25 cellular contexts compared by ENCODE assay signal in the genomic region with DNA sequence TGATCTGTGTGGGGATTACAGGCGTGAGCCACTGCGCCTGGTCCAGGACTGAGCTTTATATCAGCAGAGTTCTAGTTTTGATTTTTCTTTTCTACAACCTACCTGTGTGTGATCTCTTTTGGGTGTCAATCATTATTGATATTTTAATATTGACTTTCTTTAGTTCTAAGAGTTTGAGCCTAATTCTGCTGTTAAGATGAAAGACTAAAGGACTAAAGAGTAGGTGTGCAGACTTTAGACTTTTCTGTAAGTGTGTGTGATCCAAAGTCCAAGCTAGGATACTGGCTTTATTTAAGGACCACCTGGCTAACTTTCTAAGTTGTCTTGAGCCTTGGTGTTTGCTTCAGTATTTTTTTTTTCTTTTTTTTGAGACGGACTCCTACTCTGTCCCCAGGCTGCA. TPM values are rescaled to one million over a fixed set of nuclear protein-coding genes. Genes with fewer than 3 reads are reported as not detected.
DNase-seq lines count a peak whose midpoint lies in the region; ATAC-seq and TF ChIP-seq lines count a peak whose summit lies in the region.
"Had no signal": no experiment of that assay in that cellular context is flagged by ENCODE, and none has a peak within 500 bp of the region (broad histone marks: within the 10 kb centered on the region; RNA-seq: fewer than 3 reads in every experiment).

No MANE protein-coding gene starts in this region.

- POLR2A ChIA-PET in activated CD4-positive, alpha-beta memory T cell treated with anti-CD3 and anti-CD28 coated beads, Interleukin-2, amount 10 ng/mL, durations not matched to agents 7 days and 5 days (lab: Charles Lee) = interaction anchor here (0.6 to 6.7 kb wide), 9 partner anchors 10 to 448 kb away, joined by 3 to 63 read pairs (median 5); a partner anchor contains a TSS
- POLR2A ChIA-PET in activated CD4-positive, alpha-beta memory T cell treated with anti-CD3 and anti-CD28 coated beads for 36 hours (lab: Charles Lee) = interaction anchor here (0.5 kb wide), 1 partner anchor 329 kb away, joined by 5 read pairs; no protein-coding TSS in a partner anchor
- POLR2A ChIA-PET in naive thymus-derived CD8-positive, alpha-beta T cell (lab: Charles Lee) = interaction anchor here (0.5 to 2.8 kb wide), 9 partner anchors 9 to 483 kb away, joined by 3 to 13 read pairs (median 4); a partner anchor contains a TSS

- H3K27me3 Mint-ChIP-seq in activated CD4-positive, alpha-beta memory T cell treated with anti-CD3 and anti-CD28 coated beads, Interleukin-2, amount 10 ng/mL, durations not matched to agents 7 days and 5 days = no peaks in the 10 kb centered on the region
- H3K27me3 Mint-ChIP-seq in activated CD4-positive, alpha-beta memory T cell treated with anti-CD3 and anti-CD28 coated beads for 36 hours = no peaks in the 10 kb centered on the region
- no peaks in the 10 kb centered on the region for H3K27me3 Mint-ChIP-seq in CD4-positive, CD25-positive, alpha-beta regulatory T cell
- no peaks in the 10 kb centered on the region for H3K27me3 Mint-ChIP-seq in naive thymus-derived CD8-positive, alpha-beta T cell

- no peaks in the 10 kb centered on the region for H3K9me3 Mint-ChIP-seq in activated CD4-positive, alpha-beta memory T cell treated with anti-CD3 and anti-CD28 coated beads, Interleukin-2, amount 10 ng/mL, durations not matched to agents 7 days and 5 days
- no peaks in the 10 kb centered on the region for H3K9me3 Mint-ChIP-seq in activated CD4-positive, alpha-beta memory T cell treated with anti-CD3 and anti-CD28 coated beads for 36 hours
- peaks cover 0 to 4% (median 0%) of the 10 kb centered on the region in 7 donors for H3K9me3 Mint-ChIP-seq in CD4-positive, CD25-positive, alpha-beta regulatory T cell
- no peaks in the 10 kb centered on the region for H3K9me3 Mint-ChIP-seq in naive thymus-derived CD8-positive, alpha-beta T cell
- H3K9me3 Mint-ChIP-seq: activated T-cell treated with anti-CD3 and anti-CD28 coated beads, Interleukin-2, amount 50 U/mL, for 4 hours; brain had no signal

- H3K4me1 ChIP-seq in CD4-positive, CD25-positive, alpha-beta regulatory T cell (ENCODE audit: control insufficient read depth, insufficient read depth, low read length, poor library complexity, severe bottlenecking) = peaks cover 53% of the 10 kb centered on the region
- H3K4me1 ChIP-seq in Peyer's patch (peaks cover 0 to 24% (median 9%) of the 10 kb centered on the region in 4 donors), gastrocnemius medialis (no peaks in the 10 kb centered on the region), uterus (no peaks in the 10 kb centered on the region)

- ATAC-seq in CD4-positive, CD25-positive, alpha-beta regulatory T cell (ENCODE audit: low read depth in 2 of 2) = no peak
- no peak for ATAC-seq in naive thymus-derived CD8-positive, alpha-beta T cell
- ATAC-seq in gastrocnemius medialis = no peak
- no peak for ATAC-seq in stimulated activated naive CD8-positive, alpha-beta T cell treated with anti-CD3 and anti-CD28 coated beads, Interleukin-15, Interleukin-2, amounts not matched to agents 100 U/mL and 50 U/mL, for 24 hours
- ATAC-seq: activated T-cell treated with anti-CD3 and anti-CD28 coated beads, Interleukin-2, amount 50 U/mL, for 4 hours; left cardiac atrium; mucosa of descending colon had no signal

- no peaks in the 10 kb centered on the region for H3K27me3 ChIP-seq in CD4-positive, CD25-positive, alpha-beta regulatory T cell (ENCODE audit: control insufficient read depth, insufficient read depth, low read length)
- H3K27me3 ChIP-seq in Peyer's patch (no peaks in the 10 kb centered on the region), gastrocnemius medialis (no peaks in the 10 kb centered on the region), uterus (no peaks in the 10 kb centered on the region)
- H3K27me3 ChIP-seq: dorsolateral prefrontal cortex, ovary had no signal

- H3K36me3 ChIP-seq in CD4-positive, CD25-positive, alpha-beta regulatory T cell (ENCODE audit: control insufficient read depth, insufficient read depth, low read length) = peaks cover 12% of the 10 kb centered on the region
- peaks cover 0 to 25% (median 0%) of the 10 kb centered on the region in 3 donors for H3K36me3 ChIP-seq in Peyer's patch
- H3K36me3 ChIP-seq in gastrocnemius medialis = no peaks in the 10 kb centered on the region
- no peaks in the 10 kb centered on the region for H3K36me3 ChIP-seq in uterus
- H3K36me3 ChIP-seq: ovary had no signal

- peaks cover 75% of the 10 kb centered on the region for H3K36me3 Mint-ChIP-seq in activated CD4-positive, alpha-beta memory T cell treated with anti-CD3 and anti-CD28 coated beads, Interleukin-2, amount 10 ng/mL, durations not matched to agents 7 days and 5 days (ENCODE audit: low read depth)
- H3K36me3 Mint-ChIP-seq in activated CD4-positive, alpha-beta memory T cell treated with anti-CD3 and anti-CD28 coated beads for 36 hours = peaks cover 34% of the 10 kb centered on the region
- H3K36me3 Mint-ChIP-seq in CD4-positive, CD25-positive, alpha-beta regulatory T cell = peaks cover 32% of the 10 kb centered on the region
- H3K36me3 Mint-ChIP-seq in naive thymus-derived CD8-positive, alpha-beta T cell = peaks cover 9 to 77% (median 40%) of the 10 kb centered on the region in 3 donors
- H3K36me3 Mint-ChIP-seq: brain had no signal

- intact Hi-C loops in activated CD4-positive, alpha-beta memory T cell treated with anti-CD3 and anti-CD28 coated beads for 36 hours (cut with micrococcal nuclease) = no loop called here
- intact Hi-C loops in gastrocnemius medialis (cut with DNase I; ENCODE audit: low total_unique reads) (loop anchor here (5.0 kb wide), 1 partner anchor 1223 kb away; no protein-coding TSS in a partner anchor), uterus (cut with DNase I; ENCODE audit: low total_unique reads) (no loop called here)

- peak overlapping the region; percentile 56 for H3K27ac Mint-ChIP-seq in activated CD4-positive, alpha-beta memory T cell treated with anti-CD3 and anti-CD28 coated beads, Interleukin-2, amount 10 ng/mL, durations not matched to agents 7 days and 5 days
- H3K27ac Mint-ChIP-seq in activated CD4-positive, alpha-beta memory T cell treated with anti-CD3 and anti-CD28 coated beads for 36 hours = no peak overlapping the region
- peak overlapping the region; percentile 74 to 96 (median 89) for H3K27ac Mint-ChIP-seq in CD4-positive, CD25-positive, alpha-beta regulatory T cell
- peak overlapping the region; percentile 85 to 94 (median 88) for H3K27ac Mint-ChIP-seq in naive thymus-derived CD8-positive, alpha-beta T cell
- H3K27ac Mint-ChIP-seq: brain had no signal

- TF ChIP-seq CTCF in Peyer's patch (IDR thresholded peaks at IDR 0.05) (no peak), gastrocnemius medialis (IDR thresholded peaks at IDR 0.05 in 4 of 5, conservative IDR thresholded peaks at IDR 0.05 in 1 of 5) (no peak), uterus (IDR thresholded peaks at IDR 0.05) (no peak)

- CTCF ChIA-PET in activated CD4-positive, alpha-beta memory T cell treated with anti-CD3 and anti-CD28 coated beads, Interleukin-2, amount 10 ng/mL, durations not matched to agents 7 days and 5 days (lab: Charles Lee) = interaction anchor here (0.6 to 4.8 kb wide), 7 partner anchors 9 to 1040 kb away, joined by 3 to 71 read pairs (median 7); a partner anchor contains a TSS
- CTCF ChIA-PET in activated CD4-positive, alpha-beta memory T cell treated with anti-CD3 and anti-CD28 coated beads for 36 hours (lab: Charles Lee) = interaction anchor here (1.5 to 5.3 kb wide), 5 partner anchors 10 to 37 kb away, joined by 5 to 43 read pairs (median 11); a partner anchor contains a TSS

- peaks cover 62% of the 10 kb centered on the region for H3K4me1 Mint-ChIP-seq in activated CD4-positive, alpha-beta memory T cell treated with anti-CD3 and anti-CD28 coated beads, Interleukin-2, amount 10 ng/mL, durations not matched to agents 7 days and 5 days
- H3K4me1 Mint-ChIP-seq in activated CD4-positive, alpha-beta memory T cell treated with anti-CD3 and anti-CD28 coated beads for 36 hours (ENCODE audit: low read depth) = peaks cover 52% of the 10 kb centered on the region
- peaks cover 28 to 65% (median 52%) of the 10 kb centered on the region in 4 donors for H3K4me1 Mint-ChIP-seq in CD4-positive, CD25-positive, alpha-beta regulatory T cell
- peaks cover 32 to 79% (median 67%) of the 10 kb centered on the region in 4 donors for H3K4me1 Mint-ChIP-seq in naive thymus-derived CD8-positive, alpha-beta T cell
- H3K4me1 Mint-ChIP-seq: brain had no signal

- DNase-seq in activated CD4-positive, alpha-beta memory T cell treated with anti-CD3 and anti-CD28 coated beads, Interleukin-2, amount 10 ng/mL, durations not matched to agents 7 days and 5 days = no peak
- no peak for DNase-seq in activated CD4-positive, alpha-beta memory T cell treated with anti-CD3 and anti-CD28 coated beads for 36 hours
- DNase-seq in CD4-positive, CD25-positive, alpha-beta regulatory T cell = no peak
- DNase-seq in Peyer's patch (no peak), gastrocnemius medialis (no peak), uterus (no peak)
- no peak for DNase-seq in naive thymus-derived CD8-positive, alpha-beta T cell
- DNase-seq in stimulated activated naive CD8-positive, alpha-beta T cell treated with anti-CD3 and anti-CD28 coated beads, Interleukin-15, Interleukin-2, amounts not matched to agents 100 U/mL and 50 U/mL, for 24 hours = no peak
- DNase-seq: 8988T; activated gamma-delta T cell; activated T-cell treated with anti-CD3 and anti-CD28 coated beads, Interleukin-2, amount 50 U/mL, for 4 hours; amniotic stem cell; dorsolateral prefrontal cortex; hippocampal formation; left cardiac atrium; mucosa of descending colon; NCI-H1694 treated with DMSO at 0.1 percent for 48 hours; NCI-H446 treated with DMSO at 0.1 percent for 48 hours; NCI-H82; ovary; SIG-M5; stimulated activated naive CD4-positive, alpha-beta T cell treated with Interleukin-2 at 50 U/mL for 16 hours had no signal

- H3K9me3 ChIP-seq in CD4-positive, CD25-positive, alpha-beta regulatory T cell (ENCODE audit: control insufficient read depth in 2 of 2, low read length in 2 of 2) = no peaks in the 10 kb centered on the region
- H3K9me3 ChIP-seq in Peyer's patch (no peaks in the 10 kb centered on the region), gastrocnemius medialis (no peaks in the 10 kb centered on the region), uterus (no peaks in the 10 kb centered on the region)
- H3K9me3 ChIP-seq: mucosa of descending colon, ovary had no signal

- H3K27ac ChIP-seq in CD4-positive, CD25-positive, alpha-beta regulatory T cell (ENCODE audit: insufficient read depth, low read length, poor library complexity, severe bottlenecking) = no peak overlapping the region
- peak overlapping the region in 3 of 4 donors; percentile 6 to 62 (median 36) for H3K27ac ChIP-seq in Peyer's patch
- no peak overlapping the region for H3K27ac ChIP-seq in gastrocnemius medialis
- no peak overlapping the region for H3K27ac ChIP-seq in uterus
- H3K27ac ChIP-seq: dorsolateral prefrontal cortex, ovary, skin epidermis had no signal

- no peak overlapping the region for H3K4me3 Mint-ChIP-seq in activated CD4-positive, alpha-beta memory T cell treated with anti-CD3 and anti-CD28 coated beads, Interleukin-2, amount 10 ng/mL, durations not matched to agents 7 days and 5 days
- no peak overlapping the region for H3K4me3 Mint-ChIP-seq in activated CD4-positive, alpha-beta memory T cell treated with anti-CD3 and anti-CD28 coated beads for 36 hours
- H3K4me3 Mint-ChIP-seq in CD4-positive, CD25-positive, alpha-beta regulatory T cell = peak overlapping the region in 1 of 4 donors; percentile 46
- H3K4me3 Mint-ChIP-seq in naive thymus-derived CD8-positive, alpha-beta T cell = peak overlapping the region in 8 of 10 donors; percentile 18 to 81 (median 48)
- H3K4me3 Mint-ChIP-seq: activated T-cell treated with anti-CD3 and anti-CD28 coated beads, Interleukin-2, amount 50 U/mL, for 4 hours; brain had no signal

- no peak overlapping the region for H3K4me3 ChIP-seq in CD4-positive, CD25-positive, alpha-beta regulatory T cell (ENCODE audit: low read depth, low read length)
- H3K4me3 ChIP-seq in Peyer's patch (no peak overlapping the region), gastrocnemius medialis (no peak overlapping the region), uterus (no peak overlapping the region)
- H3K4me3 ChIP-seq: dorsolateral prefrontal cortex, mucosa of descending colon, ovary, skin epidermis had no signal

- TF ChIP-seq POLR2A in Peyer's patch (IDR thresholded peaks at IDR 0.05) = no peak
- TF ChIP-seq POLR2A in gastrocnemius medialis (IDR thresholded peaks at IDR 0.05) = no peak
- no peak for TF ChIP-seq POLR2A in uterus (IDR thresholded peaks at IDR 0.05)

- in situ Hi-C loops in gastrocnemius medialis (cut with MboI; ENCODE audit: low sequenced_read_pairs in 4 of 4) = no loop called here

RNA-seq across cellular contexts. Expression of a gene that starts 12.4 kb away (rescaled TPM):
- 10 to 100 TPM; 47.8 to 51.3 TPM for total RNA-seq in activated CD4-positive, alpha-beta memory T cell treated with anti-CD3 and anti-CD28 coated beads, Interleukin-2, amount 10 ng/mL, durations not matched to agents 7 days and 5 days
- total RNA-seq in activated CD4-positive, alpha-beta memory T cell treated with anti-CD3 and anti-CD28 coated beads for 36 hours = 10 to 100 TPM; 15.9 to 16.7 TPM
- 15.1 TPM for total RNA-seq in CD4-positive, CD25-positive, alpha-beta regulatory T cell
- 1 to 10 TPM; 4.4 to 7.1 (median 5.6) TPM for polyA plus RNA-seq in CD4-positive, CD25-positive, alpha-beta regulatory T cell
- 10 to 100 TPM; 38.2 to 71.1 (median 46.2) TPM for total RNA-seq in Peyer's patch
- total RNA-seq in naive thymus-derived CD8-positive, alpha-beta T cell = 10 to 100 TPM; 47.2 to 48.1 TPM
- polyA plus RNA-seq in naive thymus-derived CD8-positive, alpha-beta T cell = 10 to 100 TPM in 2 of 3 donors, 1 to 10 TPM in 1; 8.6 to 17.5 (median 14.6) TPM
- 1 to 10 TPM; 2.4 to 7.3 (median 3.6) TPM for total RNA-seq in gastrocnemius medialis
- total RNA-seq in uterus = 10 to 100 TPM in 2 of 4 donors, 1 to 10 TPM in 2; 1.8 to 21.6 (median 11.7) TPM
- polyA plus RNA-seq: neural cell had no signal

Comparison
In these comparisons a context has a peak if more than half of its experiments do, and no peak if none do; other contexts are left out.
1. H3K4me3 Mint-ChIP-seq: peak in naive thymus-derived CD8-positive, alpha-beta T cell (8 of 10); none in activated CD4-positive, alpha-beta memory T cell treated with anti-CD3 and anti-CD28 coated beads, Interleukin-2, amount 10 ng/mL, durations not matched to agents 7 days and 5 days (single experiment) and activated CD4-positive, alpha-beta memory T cell treated with anti-CD3 and anti-CD28 coated beads for 36 hours (single experiment).
2. H3K27ac ChIP-seq: peak in Peyer's patch (3 of 4); none in CD4-positive, CD25-positive, alpha-beta regulatory T cell (single experiment), gastrocnemius medialis (0 of 4) and uterus (0 of 2).